ENCODE assay signal across 21 cellular contexts in genomic region chr5:66869347-66869746, GRCh38.
"Had no signal": no experiment of that assay in that cellular context is flagged by ENCODE, and none has a peak within 500 bp of the region (broad histone marks: within the 10 kb centered on the region; RNA-seq: fewer than 3 reads in every experiment).

No MANE protein-coding gene starts in this region.

- H3K36me3 Mint-ChIP-seq: naive thymus-derived CD8-positive, alpha-beta T cell had no signal

- H3K27ac ChIP-seq: pancreas, psoas muscle, right atrium auricular region, sigmoid colon, skin epidermis, testis, tibial nerve had no signal

- DNase-seq: erythroblast; foreskin melanocyte; head of caudate nucleus; hippocampal formation; mammary epithelial cell; mucosa of descending colon; naive thymus-derived CD8-positive, alpha-beta T cell; occipital lobe; pancreas; psoas muscle; sigmoid colon; stimulated activated CD4-positive, alpha-beta T cell treated with anti-CD3 and anti-CD28 coated beads, Interleukin-2, amount 100 ng/mL, for 24 hours; stimulated activated CD4-positive, alpha-beta T cell treated with anti-CD3 and anti-CD28 coated beads, Interleukin-4, amount 100 ng/mL, for 4 hours; stimulated activated naive B cell treated with anti-CD40 and anti-IgM and Interleukin-4, amounts not matched to agents 10 μg/mL and 1 μg/mL and 100 μg/mL, for 72 hours; stimulated activated naive CD8-positive, alpha-beta T cell treated with anti-CD3 and anti-CD28 coated beads, Interleukin-15, amount 100 ng/mL, for 72 hours; testis had no signal

- H3K36me3 ChIP-seq: pancreas, right atrium auricular region, sigmoid colon, tibial nerve had no signal

- H3K4me1 ChIP-seq: psoas muscle, sigmoid colon, testis, tibial nerve had no signal

- H3K27me3 ChIP-seq: pancreas, right atrium auricular region, sigmoid colon, testis, tibial nerve had no signal

- H3K4me3 Mint-ChIP-seq: dendritic cell treated with granulocyte-macrophage colony-stimulating factor and Interleukin-4, amounts not matched to agents 40 ng/mL and 50 ng/mL, for 4 days; naive thymus-derived CD8-positive, alpha-beta T cell; neural crest cell; stimulated activated naive B cell treated with anti-CD40 and anti-IgM and Interleukin-4, amounts not matched to agents 10 μg/mL and 1 μg/mL and 100 μg/mL, for 72 hours; stimulated activated naive CD8-positive, alpha-beta T cell treated with anti-CD3 and anti-CD28 coated beads, Interleukin-15, amount 100 ng/mL, for 72 hours had no signal

- H3K9me3 ChIP-seq: mucosa of descending colon, pancreas, psoas muscle, right atrium auricular region, sigmoid colon, testis, tibial nerve had no signal

- H3K27ac Mint-ChIP-seq: dendritic cell treated with granulocyte-macrophage colony-stimulating factor and Interleukin-4, amounts not matched to agents 40 ng/mL and 50 ng/mL, for 4 days; naive thymus-derived CD8-positive, alpha-beta T cell; stimulated activated naive B cell treated with anti-CD40 and anti-IgM and Interleukin-4, amounts not matched to agents 10 μg/mL and 1 μg/mL and 100 μg/mL, for 72 hours had no signal

- H3K4me3 ChIP-seq: mucosa of descending colon, pancreas, psoas muscle, right atrium auricular region, sigmoid colon, skin epidermis, testis, tibial nerve had no signal

- H3K4me1 Mint-ChIP-seq: naive thymus-derived CD8-positive, alpha-beta T cell; stimulated activated naive B cell treated with anti-CD40 and anti-IgM and Interleukin-4, amounts not matched to agents 10 μg/mL and 1 μg/mL and 100 μg/mL, for 72 hours; stimulated activated naive CD8-positive, alpha-beta T cell treated with anti-CD3 and anti-CD28 coated beads, Interleukin-15, amount 100 ng/mL, for 72 hours had no signal

- H3K9me3 Mint-ChIP-seq: dendritic cell treated with granulocyte-macrophage colony-stimulating factor and Interleukin-4, amounts not matched to agents 40 ng/mL and 50 ng/mL, for 4 days; naive thymus-derived CD8-positive, alpha-beta T cell; neural crest cell; stimulated activated naive B cell treated with anti-CD40 and anti-IgM and Interleukin-4, amounts not matched to agents 10 μg/mL and 1 μg/mL and 100 μg/mL, for 72 hours; stimulated activated naive CD8-positive, alpha-beta T cell treated with anti-CD3 and anti-CD28 coated beads, Interleukin-15, amount 100 ng/mL, for 72 hours had no signal
